In genomic region chr19:38213911-38214625, GRCh38 we compare ENCODE assay signal across 8 cellular contexts. TPM values are rescaled to one million over a fixed set of nuclear protein-coding genes. Genes with fewer than 3 reads are reported as not detected.
DNase-seq lines count a peak whose midpoint lies in the region; ATAC-seq and TF ChIP-seq lines count a peak whose summit lies in the region.
"Had no signal": no experiment of that assay in that cellular context is flagged by ENCODE, and none has a peak within 500 bp of the region (broad histone marks: within the 10 kb centered on the region; RNA-seq: fewer than 3 reads in every experiment).

No MANE protein-coding gene starts in this region.

- H3K4me1 ChIP-seq in right cardiac atrium (ENCODE audit: control insufficient read depth, insufficient read depth, low read length) (peaks cover 2% of the 10 kb centered on the region), testis (peaks cover 20% of the 10 kb centered on the region)

- no peak for TF ChIP-seq POLR2A in testis (IDR thresholded peaks at IDR 0.05)

- peaks cover 20% of the 10 kb centered on the region for H3K4me1 Mint-ChIP-seq in activated naive CD4-positive, alpha-beta T cell treated with anti-CD3 and anti-CD28 coated beads, Interleukin-2, amount 10 ng/mL, durations not matched to agents 7 days and 5 days
- H3K4me1 Mint-ChIP-seq in natural killer cell treated with Interleukin-12 subunit alpha and Interleukin-12 subunit beta and Interleukin-15 and Interleukin-18, amount 100 ng/mL, for 72 hours (ENCODE audit: low read depth in 2 of 2), result peaks cover 19 to 20% of the 10 kb centered on the region in 2 donors

- TF ChIP-seq CTCF in testis (IDR thresholded peaks at IDR 0.05), result no peak

- H3K27me3 Mint-ChIP-seq in activated naive CD4-positive, alpha-beta T cell treated with anti-CD3 and anti-CD28 coated beads, Interleukin-2, amount 10 ng/mL, durations not matched to agents 7 days and 5 days, result peaks cover 93% of the 10 kb centered on the region
- H3K27me3 Mint-ChIP-seq in natural killer cell treated with Interleukin-12 subunit alpha and Interleukin-12 subunit beta and Interleukin-15 and Interleukin-18, amount 100 ng/mL, for 72 hours, result peaks cover 26% of the 10 kb centered on the region in 2 donors

- H3K9me3 ChIP-seq in right cardiac atrium (ENCODE audit: control insufficient read depth, low read length) (no peaks in the 10 kb centered on the region), testis (no peaks in the 10 kb centered on the region)
- H3K9me3 ChIP-seq: thoracic aorta had no signal

- H3K27ac ChIP-seq in right cardiac atrium (ENCODE audit: low read length) (no peak overlapping the region), testis (no peak overlapping the region)
- H3K27ac ChIP-seq: thoracic aorta had no signal

- peak overlapping the region; percentile 55 for H3K27ac Mint-ChIP-seq in activated naive CD4-positive, alpha-beta T cell treated with anti-CD3 and anti-CD28 coated beads, Interleukin-2, amount 10 ng/mL, durations not matched to agents 7 days and 5 days
- peak overlapping the region; percentile 90 to 91 for H3K27ac Mint-ChIP-seq in natural killer cell treated with Interleukin-12 subunit alpha and Interleukin-12 subunit beta and Interleukin-15 and Interleukin-18, amount 100 ng/mL, for 72 hours

- H3K9me3 Mint-ChIP-seq in activated naive CD4-positive, alpha-beta T cell treated with anti-CD3 and anti-CD28 coated beads, Interleukin-2, amount 10 ng/mL, durations not matched to agents 7 days and 5 days, result no peaks in the 10 kb centered on the region
- peaks cover 4% of the 10 kb centered on the region for H3K9me3 Mint-ChIP-seq in natural killer cell treated with Interleukin-12 subunit alpha and Interleukin-12 subunit beta and Interleukin-15 and Interleukin-18, amount 100 ng/mL, for 72 hours

- intact Hi-C loops in right cardiac atrium (cut with DNase I) (no loop called here), testis (cut with DNase I; ENCODE audit: low total_unique reads) (no loop called here)

- peak; percentile 91 for ATAC-seq in natural killer cell treated with Interleukin-12 subunit alpha and Interleukin-12 subunit beta and Interleukin-15 and Interleukin-18, amount 100 ng/mL, for 72 hours
- ATAC-seq in right cardiac atrium, result no peak
- no peak for ATAC-seq in HG03108 (IDR thresholded peaks at IDR 0.05; ENCODE audit: unreplicated experiment)

- 72% methylated on average over 24 of the region's 24 CpGs for WGBS in right cardiac atrium
- WGBS in testis, 2 donors, result 80 to 81% methylated on average over 19 to 24 of the region's 24 CpGs

- no peaks in the 10 kb centered on the region for H3K27me3 ChIP-seq in right cardiac atrium (ENCODE audit: control insufficient read depth, insufficient read depth)
- no peaks in the 10 kb centered on the region for H3K27me3 ChIP-seq in testis

- H3K36me3 ChIP-seq in testis (ENCODE audit: low read depth, missing control alignments), result no peaks in the 10 kb centered on the region
- H3K36me3 ChIP-seq: thoracic aorta had no signal

- no peak overlapping the region for H3K4me3 ChIP-seq in right cardiac atrium (ENCODE audit: low read length)
- no peak overlapping the region for H3K4me3 ChIP-seq in testis
- H3K4me3 ChIP-seq: thoracic aorta had no signal

- no peak overlapping the region for H3K4me3 Mint-ChIP-seq in activated naive CD4-positive, alpha-beta T cell treated with anti-CD3 and anti-CD28 coated beads, Interleukin-2, amount 10 ng/mL, durations not matched to agents 7 days and 5 days
- H3K4me3 Mint-ChIP-seq in natural killer cell treated with Interleukin-12 subunit alpha and Interleukin-12 subunit beta and Interleukin-15 and Interleukin-18, amount 100 ng/mL, for 72 hours, result peak overlapping the region; percentile 76

- DNase-seq in GOT3 (lab: John Stamatoyannopoulos, UW), result peak; percentile 69
- peak; percentile 85 for DNase-seq in RPMI8226
- peak; percentile 65 for DNase-seq in activated naive CD4-positive, alpha-beta T cell treated with anti-CD3 and anti-CD28 coated beads, Interleukin-2, amount 10 ng/mL, durations not matched to agents 7 days and 5 days
- DNase-seq in natural killer cell treated with Interleukin-12 subunit alpha and Interleukin-12 subunit beta and Interleukin-15 and Interleukin-18, amount 100 ng/mL, for 72 hours (ENCODE audit: low spot score), result peak; percentile 78
- DNase-seq in right cardiac atrium, result no peak
- DNase-seq in testis, result no peak

- peaks cover 2% of the 10 kb centered on the region for H3K36me3 Mint-ChIP-seq in activated naive CD4-positive, alpha-beta T cell treated with anti-CD3 and anti-CD28 coated beads, Interleukin-2, amount 10 ng/mL, durations not matched to agents 7 days and 5 days
- peaks cover 4% of the 10 kb centered on the region for H3K36me3 Mint-ChIP-seq in natural killer cell treated with Interleukin-12 subunit alpha and Interleukin-12 subunit beta and Interleukin-15 and Interleukin-18, amount 100 ng/mL, for 72 hours

- CTCF ChIA-PET in activated naive CD4-positive, alpha-beta T cell treated with anti-CD3 and anti-CD28 coated beads, Interleukin-2, amount 10 ng/mL, durations not matched to agents 7 days and 5 days (lab: Charles Lee), result no interaction called here

RNA-seq across cellular contexts. Expression of gene DPF1, which starts 10.0 kb away (rescaled TPM):
- under 1 TPM in 1 of 2 donors, not detected in 1; 0.12 TPM for total RNA-seq in natural killer cell treated with Interleukin-12 subunit alpha and Interleukin-12 subunit beta and Interleukin-15 and Interleukin-18, amount 100 ng/mL, for 72 hours
- total RNA-seq in right cardiac atrium (under 1 TPM in 1 of 4 donors, not detected in 3; 0.36 TPM), testis (1 to 10 TPM; 4.7 to 6.4 TPM)
- polyA plus RNA-seq in right cardiac atrium (0.09 TPM), testis (ENCODE audit: insufficient read depth, low read depth, low replicate concordance) (3.6 TPM)

RNA-seq across cellular contexts. Expression of gene PPP1R14A, which starts 42.1 kb away (rescaled TPM):
- total RNA-seq in natural killer cell treated with Interleukin-12 subunit alpha and Interleukin-12 subunit beta and Interleukin-15 and Interleukin-18, amount 100 ng/mL, for 72 hours, result not detected
- total RNA-seq in right cardiac atrium (10 to 100 TPM; 13.3 to 29.0 (median 21.7) TPM), testis (100 to 1,000 TPM; 187 to 268 TPM)
- polyA plus RNA-seq in right cardiac atrium (51.1 TPM), testis (ENCODE audit: insufficient read depth, low read depth, low replicate concordance) (97.1 TPM)

RNA-seq across cellular contexts. Expression of gene SPINT2, which starts 50.3 kb away (rescaled TPM):
- total RNA-seq in natural killer cell treated with Interleukin-12 subunit alpha and Interleukin-12 subunit beta and Interleukin-15 and Interleukin-18, amount 100 ng/mL, for 72 hours, result 1 to 10 TPM; 6.9 to 9.1 TPM
- total RNA-seq in right cardiac atrium (10 to 100 TPM in 3 of 4 donors, 1 to 10 TPM in 1; 9.0 to 16.6 (median 12.2) TPM), testis (100 to 1,000 TPM; 372 to 389 TPM)
- polyA plus RNA-seq in right cardiac atrium (5.7 TPM), testis (ENCODE audit: insufficient read depth, low read depth, low replicate concordance) (480 TPM)

Comparison
In these comparisons a context has a peak if more than half of its experiments do, and no peak if none do; other contexts are left out.
1. DNase-seq: peak in GOT3 (single experiment), RPMI8226 (single experiment), activated naive CD4-positive, alpha-beta T cell treated with anti-CD3 and anti-CD28 coated beads, Interleukin-2, amount 10 ng/mL, durations not matched to agents 7 days and 5 days (single experiment) and natural killer cell treated with Interleukin-12 subunit alpha and Interleukin-12 subunit beta and Interleukin-15 and Interleukin-18, amount 100 ng/mL, for 72 hours (single experiment); none in right cardiac atrium (0 of 3) and testis (single experiment).
2. ATAC-seq: peak in natural killer cell treated with Interleukin-12 subunit alpha and Interleukin-12 subunit beta and Interleukin-15 and Interleukin-18, amount 100 ng/mL, for 72 hours (2 of 2); none in right cardiac atrium (0 of 2) and HG03108 (single experiment).
3. RNA of gene DPF1, which starts 10.0 kb away (total RNA-seq): 4.7 to 6.4 TPM in testis; 0.36 TPM in right cardiac atrium and 0.12 TPM in natural killer cell treated with Interleukin-12 subunit alpha and Interleukin-12 subunit beta and Interleukin-15 and Interleukin-18, amount 100 ng/mL, for 72 hours; every median in the first group is over 4 times any median in the second.
4. RNA of gene PPP1R14A, which starts 42.1 kb away (total RNA-seq): 187 to 268 TPM in testis and 13.3 to 29.0 TPM in right cardiac atrium; not detected in natural killer cell treated with Interleukin-12 subunit alpha and Interleukin-12 subunit beta and Interleukin-15 and Interleukin-18, amount 100 ng/mL, for 72 hours; every median in the first group is over 10 times any median in the second.
5. RNA of gene SPINT2, which starts 50.3 kb away (total RNA-seq): 372 to 389 TPM in testis; 9.0 to 16.6 TPM in right cardiac atrium and 6.9 to 9.1 TPM in natural killer cell treated with Interleukin-12 subunit alpha and Interleukin-12 subunit beta and Interleukin-15 and Interleukin-18, amount 100 ng/mL, for 72 hours; every median in the first group is over 10 times any median in the second.